7 cellular contexts compared by ENCODE assay signal in the genomic region with DNA sequence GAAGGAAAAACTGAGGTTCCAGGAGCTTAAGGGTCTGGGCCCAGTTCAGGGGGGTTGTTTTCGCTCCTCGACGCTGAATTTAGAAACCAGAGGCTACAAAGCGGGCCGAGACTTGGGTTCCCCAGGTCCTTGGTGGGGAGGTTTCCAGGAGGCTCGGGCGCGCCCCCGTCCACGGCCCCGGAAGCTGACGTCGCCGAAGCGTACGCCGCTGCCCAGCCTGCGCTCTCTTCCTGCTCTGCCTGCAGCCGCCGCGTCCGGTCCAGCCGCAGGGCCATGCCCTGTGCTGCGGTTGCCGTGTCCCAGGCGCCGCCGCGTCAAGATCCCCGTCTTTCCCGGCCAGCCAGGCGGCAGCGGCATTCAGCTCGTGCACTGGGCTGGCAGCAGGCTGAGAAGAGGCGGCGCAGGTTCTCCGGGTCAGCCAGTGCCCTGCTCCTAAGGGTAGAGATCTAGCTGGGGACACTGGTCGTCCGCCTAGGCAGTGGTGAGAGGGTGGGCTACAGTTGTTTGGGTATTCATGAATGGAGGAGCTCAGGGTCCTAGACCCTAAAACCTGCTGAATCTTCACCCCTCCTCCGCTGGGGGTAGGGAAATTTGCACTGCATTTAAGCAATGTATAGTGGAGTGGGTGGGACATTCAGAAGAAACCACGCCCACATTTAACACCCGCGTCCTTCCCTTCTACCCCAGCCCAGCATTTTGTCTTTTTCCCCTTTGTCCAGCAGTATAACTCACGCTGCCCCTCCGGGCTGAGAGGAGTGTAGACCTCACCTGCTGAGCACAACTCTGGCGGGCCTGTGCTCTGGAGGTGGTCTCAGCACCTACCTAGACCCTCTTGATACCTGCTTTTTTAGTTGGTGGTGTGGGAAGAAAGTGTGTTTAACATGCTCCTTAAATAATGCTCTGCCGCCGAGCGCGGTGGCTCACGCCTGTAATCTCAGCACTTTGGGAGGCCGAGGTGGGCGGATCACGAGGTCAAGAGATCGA. TPM values are rescaled to one million over a fixed set of nuclear protein-coding genes. Genes with fewer than 3 reads are reported as not detected.
A peak's percentile ranks its signal among the peaks of the same experiment; 100 is the strongest.
DNase-seq lines count a peak whose midpoint lies in the region; ATAC-seq and TF ChIP-seq lines count a peak whose summit lies in the region.

No MANE protein-coding gene starts in this region.

- TF ChIP-seq POLR2A in GM18505 (IDR thresholded peaks at IDR 0.05; ENCODE audit: borderline replicate concordance, extremely low read depth, insufficient read depth, insufficient read length), result peak; percentile 88

- H3K9me3 Mint-ChIP-seq in chondrocyte (ENCODE audit: low read depth), result no peaks in the 10 kb centered on the region

- ATAC-seq in GM18505 (IDR thresholded peaks at IDR 0.05; ENCODE audit: unreplicated experiment), result peak; percentile 45
- ATAC-seq in HG02870 (IDR thresholded peaks at IDR 0.05; ENCODE audit: unreplicated experiment), result peak; percentile 53

- H3K36me3 Mint-ChIP-seq in chondrocyte (ENCODE audit: low read depth), result no peaks in the 10 kb centered on the region

- peak overlapping the region; percentile 93 for H3K4me3 Mint-ChIP-seq in chondrocyte (ENCODE audit: unreplicated experiment)

- no peak for TF ChIP-seq CTCF in chondrocyte (IDR thresholded peaks at IDR 0.05)

- no peaks in the 10 kb centered on the region for H3K27me3 Mint-ChIP-seq in chondrocyte (ENCODE audit: low read depth)

- H3K4me1 Mint-ChIP-seq in chondrocyte (ENCODE audit: low read depth), result peaks cover 43% of the 10 kb centered on the region

- H3K27ac Mint-ChIP-seq in chondrocyte (ENCODE audit: unreplicated experiment), result peak overlapping the region; percentile 99

- DNase-seq in NCI-H2171 (lab: John Stamatoyannopoulos, UW) (peak; percentile 28), chondrocyte (ENCODE audit: low spot score) (no peak), kidney glomerular epithelial cell (lab: John Stamatoyannopoulos, UW) (peak; percentile 41)
- DNase-seq in activated CD4-positive, alpha-beta T cell treated with anti-CD3 and anti-CD28 coated beads for 1 hour, result peak; percentile 64
- DNase-seq in stimulated activated CD4-positive, alpha-beta T cell treated with anti-CD3 and anti-CD28 coated beads, Interleukin-15, amount 100 ng/mL, for 24 hours, result peak; percentile 82

RNA-seq across cellular contexts. Expression of a gene that starts 1.1 kb away (rescaled TPM):
- 36.1 to 37.6 TPM (median 36.7 TPM) in 3 replicates for total RNA-seq in chondrocyte

RNA-seq across cellular contexts. Expression of a gene that starts 50.9 kb away (rescaled TPM):
- total RNA-seq in chondrocyte, result not detected in 3 replicates

RNA-seq across cellular contexts. Expression of a gene that starts 53.3 kb away (rescaled TPM):
- total RNA-seq in chondrocyte, result not detected in 3 replicates
